8 cellular contexts compared by ENCODE assay signal in the genomic region with DNA sequence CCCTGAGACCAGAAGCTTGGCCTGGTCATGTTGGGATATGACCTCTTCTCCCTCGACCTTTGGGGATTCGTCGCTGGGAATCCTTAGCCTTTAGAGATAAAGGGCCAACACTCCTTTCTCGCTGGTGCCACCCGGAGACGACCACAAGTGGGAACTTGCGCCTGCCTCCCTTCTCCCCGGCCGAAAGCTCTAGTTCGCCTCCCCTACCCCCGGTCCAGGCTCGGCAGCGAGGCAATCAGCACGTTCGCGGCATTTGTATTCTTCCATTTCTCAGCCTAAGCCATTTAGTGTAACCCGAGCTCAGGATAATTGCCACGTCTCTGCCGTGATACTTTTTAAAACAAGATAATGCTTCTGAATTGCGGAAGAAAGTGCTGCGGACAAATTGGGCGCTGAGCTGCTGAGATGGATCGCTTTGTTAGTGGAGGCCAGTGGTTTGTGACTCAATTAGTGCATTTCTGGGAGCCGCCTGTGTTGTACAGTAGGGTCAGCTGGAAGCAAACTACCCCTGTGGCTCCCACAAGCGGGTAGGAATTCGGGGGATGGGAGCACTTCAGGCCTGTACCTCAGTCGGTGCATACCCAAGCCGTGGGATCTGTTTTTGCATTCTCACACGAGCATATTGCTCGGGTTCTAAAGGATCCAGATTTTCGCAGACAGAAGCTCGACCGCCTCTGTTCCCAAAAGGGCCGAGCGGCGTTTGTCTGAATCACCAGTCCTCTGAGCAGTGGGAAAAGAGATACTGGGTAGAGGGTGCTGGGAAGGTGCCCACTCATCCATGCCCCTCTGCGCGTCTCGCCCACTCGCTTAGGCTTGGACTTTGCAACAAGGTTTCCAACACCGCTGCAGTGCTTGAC. TPM values are rescaled to one million over a fixed set of nuclear protein-coding genes. Genes with fewer than 3 reads are reported as not detected.
A peak's percentile ranks its signal among the peaks of the same experiment; 100 is the strongest.
DNase-seq lines count a peak whose midpoint lies in the region; ATAC-seq and TF ChIP-seq lines count a peak whose summit lies in the region.

No MANE protein-coding gene starts in this region.

- peak overlapping the region; percentile 81 for H3K56ac ChIP-seq in mesendoderm (ENCODE audit: low read length)

- peaks cover 0 to 8% (median 0%) of the 10 kb centered on the region in 8 donors for H3K9me3 Mint-ChIP-seq in CD4-positive, alpha-beta memory T cell
- H3K9me3 Mint-ChIP-seq in activated naive CD8-positive, alpha-beta T cell treated with anti-CD3 and anti-CD28 coated beads, Interleukin-2, amount 10 ng/mL, durations not matched to agents 7 days and 5 days, result peaks cover 1% of the 10 kb centered on the region

- H4K5ac ChIP-seq in mesendoderm (ENCODE audit: low read length), result no peak overlapping the region

- H2BK15ac ChIP-seq in mesendoderm (replicated peaks; ENCODE audit: low read depth), result no peak overlapping the region

- TF ChIP-seq CTCF in GM10248 (IDR thresholded peaks at IDR 0.05; ENCODE audit: control extremely low read depth, extremely low read depth, low read depth, missing control alignments), result no peak

- H3K4me2 ChIP-seq in mesendoderm (ENCODE audit: low read length), result peak overlapping the region; percentile 94

- H3K27ac Mint-ChIP-seq in CD4-positive, alpha-beta memory T cell, result peak overlapping the region in 3 of 7 donors; percentile 6 to 32 (median 18)
- H3K27ac Mint-ChIP-seq in activated naive CD8-positive, alpha-beta T cell treated with anti-CD3 and anti-CD28 coated beads, Interleukin-2, amount 10 ng/mL, durations not matched to agents 7 days and 5 days, result peak overlapping the region; percentile 37

- peak overlapping the region; percentile 68 to 83 (median 79) for H3K4me3 Mint-ChIP-seq in CD4-positive, alpha-beta memory T cell
- H3K4me3 Mint-ChIP-seq in activated naive CD8-positive, alpha-beta T cell treated with anti-CD3 and anti-CD28 coated beads, Interleukin-2, amount 10 ng/mL, durations not matched to agents 7 days and 5 days, result peak overlapping the region; percentile 88

- H4K8ac ChIP-seq in mesendoderm (ENCODE audit: low read depth, low read length), result no peak overlapping the region

- ATAC-seq in activated naive CD8-positive, alpha-beta T cell treated with anti-CD3 and anti-CD28 coated beads, Interleukin-2, amount 10 ng/mL, durations not matched to agents 7 days and 5 days (ENCODE audit: low read depth), result no peak
- no peak for ATAC-seq in GM18861 (IDR thresholded peaks at IDR 0.05; ENCODE audit: unreplicated experiment)

- peak overlapping the region; percentile 48 for H3K23ac ChIP-seq in mesendoderm (ENCODE audit: low read length)

- H3K27me3 Mint-ChIP-seq in CD4-positive, alpha-beta memory T cell, result peaks cover 55 to 68% of the 10 kb centered on the region in 2 donors
- H3K27me3 Mint-ChIP-seq in activated naive CD8-positive, alpha-beta T cell treated with anti-CD3 and anti-CD28 coated beads, Interleukin-2, amount 10 ng/mL, durations not matched to agents 7 days and 5 days, result peaks cover 97% of the 10 kb centered on the region

- peaks cover 38 to 64% (median 47%) of the 10 kb centered on the region in 4 donors for H3K4me1 Mint-ChIP-seq in CD4-positive, alpha-beta memory T cell
- H3K4me1 Mint-ChIP-seq in activated naive CD8-positive, alpha-beta T cell treated with anti-CD3 and anti-CD28 coated beads, Interleukin-2, amount 10 ng/mL, durations not matched to agents 7 days and 5 days, result peaks cover 38% of the 10 kb centered on the region

- H3K36me3 ChIP-seq in CD4-positive, alpha-beta memory T cell (ENCODE audit: insufficient read depth, low read length), result no peaks in the 10 kb centered on the region
- H3K36me3 ChIP-seq in HUES48 (ENCODE audit: control insufficient read depth, insufficient read depth, low read length) (no peaks in the 10 kb centered on the region), mesendoderm (ENCODE audit: control insufficient read depth, insufficient read depth, low read length) (no peaks in the 10 kb centered on the region)

- H3K36me3 Mint-ChIP-seq in CD4-positive, alpha-beta memory T cell, result peaks cover 1 to 5% of the 10 kb centered on the region in 2 donors
- H3K36me3 Mint-ChIP-seq in activated naive CD8-positive, alpha-beta T cell treated with anti-CD3 and anti-CD28 coated beads, Interleukin-2, amount 10 ng/mL, durations not matched to agents 7 days and 5 days, result peaks cover 3% of the 10 kb centered on the region

- peak overlapping the region in 1 of 2 donors; percentile 23 for H3K4me3 ChIP-seq in CD4-positive, alpha-beta memory T cell (ENCODE audit: low read length in 2 of 2)
- peak overlapping the region; percentile 74 for H3K4me3 ChIP-seq in HUES48 (ENCODE audit: low read depth, low read length)
- H3K4me3 ChIP-seq in mesendoderm (ENCODE audit: low read length), result peak overlapping the region; percentile 25

- H3K18ac ChIP-seq in mesendoderm (ENCODE audit: low read length), result no peak overlapping the region

- no peaks in the 10 kb centered on the region for H3K9me3 ChIP-seq in CD4-positive, alpha-beta memory T cell (ENCODE audit: control insufficient read depth in 1 of 2, low read length in 2 of 2)
- no peaks in the 10 kb centered on the region for H3K9me3 ChIP-seq in HUES48 (ENCODE audit: control insufficient read depth, insufficient read depth, low read length)

- DNase-seq in CD4-positive, alpha-beta memory T cell, result no peak
- no peak for DNase-seq in activated naive CD8-positive, alpha-beta T cell treated with anti-CD3 and anti-CD28 coated beads, Interleukin-2, amount 10 ng/mL, durations not matched to agents 7 days and 5 days
- DNase-seq in mesendoderm, result peak; percentile 63
- no peak for DNase-seq in mesenteric fat pad (ENCODE audit: low spot score)
- no peak for DNase-seq in glomerular visceral epithelial cell (ENCODE audit: extremely low spot score)
- DNase-seq in GM10248 (ENCODE audit: extremely low spot score), result no peak

- WGBS in mesendoderm (ENCODE audit: extremely low coverage, insufficient coverage, low lambda C conversion rate), result no CpG with 5 or more reads among the region's 41 CpGs

- H2AK5ac ChIP-seq in mesendoderm (ENCODE audit: low read length), result no peak overlapping the region

- H3K9ac ChIP-seq in HUES48 (ENCODE audit: low read depth, low read length), result no peak overlapping the region
- H3K9ac ChIP-seq in mesendoderm (ENCODE audit: low read length), result peak overlapping the region; percentile 74

- CTCF ChIA-PET in CD4-positive, alpha-beta memory T cell (lab: Charles Lee; ENCODE audit: partially characterized antibody), result interaction anchor here (0.5 kb wide), 1 partner anchor 14 kb away, joined by 3 read pairs; no protein-coding TSS in a partner anchor
- CTCF ChIA-PET in GM10248 (lab: Yijun Ruan, JAX), result interaction anchor here (0.6 to 2.7 kb wide), 16 partner anchors 12 to 597 kb away, joined by 3 to 13 read pairs (median 4); no protein-coding TSS in a partner anchor

- H3K4ac ChIP-seq in mesendoderm (ENCODE audit: low read depth, low read length), result no peak overlapping the region

- peaks cover 59% of the 10 kb centered on the region for H3K27me3 ChIP-seq in CD4-positive, alpha-beta memory T cell (ENCODE audit: insufficient read depth, low read length)
- H3K27me3 ChIP-seq in HUES48 (ENCODE audit: control insufficient read depth, insufficient read depth, low read length) (peaks cover 93% of the 10 kb centered on the region), mesendoderm (ENCODE audit: insufficient read depth, low read length, poor library complexity) (peaks cover 52% of the 10 kb centered on the region)

- peaks cover 47% of the 10 kb centered on the region for H3K4me1 ChIP-seq in CD4-positive, alpha-beta memory T cell (ENCODE audit: insufficient read depth, low read length)
- H3K4me1 ChIP-seq in HUES48 (ENCODE audit: control insufficient read depth, insufficient read depth, low read length), result peaks cover 63% of the 10 kb centered on the region
- peaks cover 8% of the 10 kb centered on the region for H3K4me1 ChIP-seq in mesendoderm (ENCODE audit: control insufficient read depth, low read depth, low read length)

- no peak overlapping the region for H3K27ac ChIP-seq in CD4-positive, alpha-beta memory T cell (ENCODE audit: low read depth, low read length)
- H3K27ac ChIP-seq in HUES48 (ENCODE audit: low read depth, low read length) (no peak overlapping the region), mesendoderm (ENCODE audit: low read depth, low read length) (no peak overlapping the region)

- H3K79me1 ChIP-seq in mesendoderm (ENCODE audit: low read length), result no peaks in the 10 kb centered on the region

- intact Hi-C loops in CD4-positive, alpha-beta memory T cell (cut with micrococcal nuclease), result no loop called here

- POLR2A ChIA-PET in CD4-positive, alpha-beta memory T cell (lab: Charles Lee; ENCODE audit: partially characterized antibody), result no interaction called here
- POLR2A ChIA-PET in activated naive CD8-positive, alpha-beta T cell treated with anti-CD3 and anti-CD28 coated beads, Interleukin-2, amount 10 ng/mL, durations not matched to agents 7 days and 5 days (lab: Charles Lee), result interaction anchor here (1.0 kb wide), 1 partner anchor 324 kb away, joined by 3 read pairs; no protein-coding TSS in a partner anchor
- POLR2A ChIA-PET in GM10248 (lab: Yijun Ruan, JAX), result no interaction called here

- H3K79me2 ChIP-seq in mesendoderm (ENCODE audit: control insufficient read depth, insufficient read depth, low read length), result no peaks in the 10 kb centered on the region

- H2BK120ac ChIP-seq in mesendoderm (ENCODE audit: low read depth, low read length), result no peak overlapping the region

- H2BK5ac ChIP-seq in mesendoderm (ENCODE audit: low read length), result no peak overlapping the region

RNA-seq across cellular contexts. Expression of a gene that starts 6.8 kb away (rescaled TPM):
- not detected for total RNA-seq in CD4-positive, alpha-beta memory T cell
- polyA plus RNA-seq in CD4-positive, alpha-beta memory T cell, result not detected
- total RNA-seq in activated naive CD8-positive, alpha-beta T cell treated with anti-CD3 and anti-CD28 coated beads, Interleukin-2, amount 10 ng/mL, durations not matched to agents 7 days and 5 days, result not detected
- polyA plus RNA-seq in mesendoderm (2013, experiment 1 of 2), result 0.21 TPM
- polyA plus RNA-seq in mesendoderm (2013, experiment 2 of 2), result 0.17 TPM
- total RNA-seq in mesenteric fat pad, result 2.6 TPM
